Comparison of ENCODE assay signal across 21 cellular contexts in genomic region chr14:62776300-62776699, GRCh38.
"Had no signal": no experiment of that assay in that cellular context is flagged by ENCODE, and none has a peak within 500 bp of the region (broad histone marks: within the 10 kb centered on the region; RNA-seq: fewer than 3 reads in every experiment).

No MANE protein-coding gene starts in this region.

- DNase-seq: effector memory CD4-positive, alpha-beta T cell; foreskin keratinocyte; head of caudate nucleus; left colon; naive thymus-derived CD4-positive, alpha-beta T cell; nephron progenitor cell; retina; right lobe of liver; spleen; stimulated activated CD4-positive, alpha-beta T cell treated with anti-CD3 and anti-CD28 coated beads, Interleukin-15, amount 100 ng/mL, for 24 hours; stimulated activated CD4-positive, alpha-beta T cell treated with anti-CD3 and anti-CD28 coated beads, Interleukin-1b, Interleukin-23, amount 100 ng/mL, for 48 hours; stimulated activated CD4-positive, alpha-beta T cell treated with anti-CD3 and anti-CD28 coated beads, Interleukin-4, amount 100 ng/mL, for 24 hours; tibial artery; upper lobe of left lung had no signal

- H3K9ac ChIP-seq: parathyroid adenoma had no signal

- H3K9me3 ChIP-seq: prostate gland, tibial artery, upper lobe of left lung, vagina had no signal

- H3K4me3 Mint-ChIP-seq: naive thymus-derived CD4-positive, alpha-beta T cell; nephron progenitor cell; stimulated activated memory B cell treated with anti-CD40 and anti-IgM and Interleukin-4, amounts not matched to agents 10 μg/mL and 1 μg/mL and 100 μg/mL, for 72 hours; stimulated activated naive CD8-positive, alpha-beta T cell treated with anti-CD3 and anti-CD28 coated beads, Interleukin-15, Interleukin-2, amounts not matched to agents 100 ng/mL and 50 ng/mL, for 24 hours had no signal

- H3K36me3 Mint-ChIP-seq: naive thymus-derived CD4-positive, alpha-beta T cell; stimulated activated memory B cell treated with anti-CD40 and anti-IgM and Interleukin-4, amounts not matched to agents 10 μg/mL and 1 μg/mL and 100 μg/mL, for 72 hours had no signal

- ATAC-seq: esophagus mucosa; foreskin keratinocyte; left colon; naive thymus-derived CD4-positive, alpha-beta T cell; right lobe of liver; stimulated activated memory B cell treated with anti-CD40 and anti-IgM and Interleukin-4, amounts not matched to agents 10 μg/mL and 1 μg/mL and 100 μg/mL, for 72 hours had no signal

- H3K27ac Mint-ChIP-seq: naive thymus-derived CD4-positive, alpha-beta T cell; nephron progenitor cell; stimulated activated memory B cell treated with anti-CD40 and anti-IgM and Interleukin-4, amounts not matched to agents 10 μg/mL and 1 μg/mL and 100 μg/mL, for 72 hours; stimulated activated naive CD8-positive, alpha-beta T cell treated with anti-CD3 and anti-CD28 coated beads, Interleukin-15, Interleukin-2, amounts not matched to agents 100 ng/mL and 50 ng/mL, for 24 hours had no signal

- H3K79me2 ChIP-seq: hepatocyte, parathyroid adenoma had no signal

- H3K27ac ChIP-seq: foreskin keratinocyte, hepatocyte, parathyroid adenoma, prostate gland, right lobe of liver, spleen, tibial artery, upper lobe of left lung, vagina had no signal

- H3K4me1 Mint-ChIP-seq: naive thymus-derived CD4-positive, alpha-beta T cell; nephron progenitor cell; stimulated activated memory B cell treated with anti-CD40 and anti-IgM and Interleukin-4, amounts not matched to agents 10 μg/mL and 1 μg/mL and 100 μg/mL, for 72 hours had no signal

- H3K4me1 ChIP-seq: foreskin keratinocyte, parathyroid adenoma, prostate gland, right lobe of liver, spleen, tibial artery, vagina had no signal

- H3K4me2 ChIP-seq: hepatocyte had no signal

- H3K27me3 ChIP-seq: foreskin keratinocyte, hepatocyte, right lobe of liver, spleen, tibial artery, upper lobe of left lung, vagina had no signal

- H3K27me3 Mint-ChIP-seq: naive thymus-derived CD4-positive, alpha-beta T cell; stimulated activated memory B cell treated with anti-CD40 and anti-IgM and Interleukin-4, amounts not matched to agents 10 μg/mL and 1 μg/mL and 100 μg/mL, for 72 hours; stimulated activated naive CD8-positive, alpha-beta T cell treated with anti-CD3 and anti-CD28 coated beads, Interleukin-15, Interleukin-2, amounts not matched to agents 100 ng/mL and 50 ng/mL, for 24 hours had no signal

- H3K36me3 ChIP-seq: prostate gland, right lobe of liver, spleen, tibial artery, upper lobe of left lung, vagina had no signal

- H3K4me3 ChIP-seq: hepatocyte, prostate gland, right lobe of liver, spleen, tibial artery, upper lobe of left lung, vagina had no signal

- H2AFZ ChIP-seq: hepatocyte, parathyroid adenoma had no signal
